ENCODE assay signal across 8 cellular contexts in genomic region chr9:62800451-62801371, GRCh38.
DNase-seq lines count a peak whose midpoint lies in the region; ATAC-seq and TF ChIP-seq lines count a peak whose summit lies in the region.
"Not testable (repeated sequence)": the region's sequence is repeated elsewhere in the genome, so short reads cannot be mapped to it uniquely, and the experiment has no call there.

No MANE protein-coding gene starts in this region.

- not testable (repeated sequence) for H3K9me3 ChIP-seq in WERI-Rb-1 (ENCODE audit: severe bottlenecking); left lung; psoas muscle; upper lobe of left lung

- TF ChIP-seq CTCF in GM12864 (IDR thresholded peaks at IDR 0.05; ENCODE audit: low read depth, low read length, missing control alignments); WERI-Rb-1 (IDR thresholded peaks at IDR 0.05; ENCODE audit: low read depth, low read length); left lung (IDR thresholded peaks at IDR 0.05); psoas muscle (IDR thresholded peaks at IDR 0.05); upper lobe of left lung (IDR thresholded peaks at IDR 0.05): not testable (repeated sequence)

- not testable (repeated sequence) for TF ChIP-seq EP300 in upper lobe of left lung (IDR thresholded peaks at IDR 0.05)

- H3K4me3 ChIP-seq in GM12864 (ENCODE audit: low read depth, low read length) (peak overlapping the region; percentile 39), WERI-Rb-1 (ENCODE audit: low read depth, low read length) (peak overlapping the region; percentile 90), left lung (peak overlapping the region; percentile 7 to 55), psoas muscle (peak overlapping the region; percentile 49), upper lobe of left lung (peak overlapping the region in 3 of 4 donors; percentile 43 to 56 (median 55))

- not testable (repeated sequence) for DNase-seq in GM12864 (ENCODE audit: low read depth)
- peak; percentile 50 for DNase-seq in WERI-Rb-1
- peak; percentile 39 for DNase-seq in amniotic epithelial cell (ENCODE audit: low read depth)
- peak; percentile 40 for DNase-seq in fibroblast of peridontal ligament (ENCODE audit: extremely low read depth)
- DNase-seq in left lung: peak; percentile 50 to 86
- peak in 1 of 2 donors; percentile 56 for DNase-seq in psoas muscle
- peak; percentile 51 to 90 for DNase-seq in upper lobe of left lung

- not testable (repeated sequence) for H3K36me3 ChIP-seq in WERI-Rb-1; left lung; psoas muscle (ENCODE audit: insufficient read depth in 1 of 2, low read depth in 1 of 2); upper lobe of left lung

- TF ChIP-seq POLR2A in upper lobe of left lung (IDR thresholded peaks at IDR 0.05): peak in 1 of 4 donors; percentile 7

- 41 to 46% (median 44%) methylated on average over 29 to 30 of the region's 30 CpGs for WGBS in psoas muscle, 3 donors
- WGBS in upper lobe of left lung, 2 donors: 34 to 37% methylated on average over 29 of the region's 30 CpGs

- H3K4me1 ChIP-seq in left lung (peaks cover 0 to 37% of the 10 kb centered on the region in 2 donors), upper lobe of left lung (peaks cover 7 to 39% (median 22%) of the 10 kb centered on the region in 4 donors)
- H3K4me1 ChIP-seq in psoas muscle: not testable (repeated sequence)

- ATAC-seq in HG02973 (IDR thresholded peaks at IDR 0.05; ENCODE audit: unreplicated experiment) (peak; percentile 19), left lung (peak; percentile 6), upper lobe of left lung (ENCODE audit: low FRiP score in 2 of 2) (peak; percentile 61 to 67)
- ATAC-seq in psoas muscle: not testable (repeated sequence)

- H3K27me3 ChIP-seq in WERI-Rb-1 (ENCODE audit: insufficient read depth, low read depth, severe bottlenecking): not testable (repeated sequence)
- H3K27me3 ChIP-seq in left lung (peaks cover 49 to 71% of the 10 kb centered on the region in 2 donors), psoas muscle (ENCODE audit: insufficient read depth in 3 of 3, low read length in 2 of 3) (peaks cover under 1 to 68% (median 35%) of the 10 kb centered on the region in 3 donors), upper lobe of left lung (peaks cover 0 to 28% (median 19%) of the 10 kb centered on the region in 4 donors)

- peak overlapping the region; percentile 65 for H3K27ac ChIP-seq in WERI-Rb-1
- H3K27ac ChIP-seq in left lung: peak overlapping the region; percentile 64 to 83
- not testable (repeated sequence) for H3K27ac ChIP-seq in psoas muscle
- H3K27ac ChIP-seq in upper lobe of left lung: peak overlapping the region; percentile 70 to 89 (median 80)

- intact Hi-C loops in left lung (cut with DNase I); psoas muscle (cut with DNase I): not testable (repeated sequence)

Comparison
In these comparisons a context has a peak if more than half of its experiments do, and no peak if none do; other contexts are left out.
1. H3K4me3 ChIP-seq: peak in every context shown above with its lines; median percentile 90 in WERI-Rb-1; 55 in upper lobe of left lung; 49 in psoas muscle; 39 in GM12864; 31 in left lung.